Comparison of ENCODE assay signal across 16 cellular contexts in genomic region chr11:123190504-123190903, GRCh38. TPM values are rescaled to one million over a fixed set of nuclear protein-coding genes. Genes with fewer than 3 reads are reported as not detected.
A peak's percentile ranks its signal among the peaks of the same experiment; 100 is the strongest.
DNase-seq lines count a peak whose midpoint lies in the region; ATAC-seq and TF ChIP-seq lines count a peak whose summit lies in the region.
"Had no signal": no experiment of that assay in that cellular context is flagged by ENCODE, and none has a peak within 500 bp of the region (broad histone marks: within the 10 kb centered on the region; RNA-seq: fewer than 3 reads in every experiment).

No MANE protein-coding gene starts in this region.

- POLR2A ChIA-PET in AG04450 (lab: Yijun Ruan, JAX) = interaction anchor here (0.9 kb wide), 1 partner anchor 24 kb away, joined by 4 read pairs; no protein-coding TSS in a partner anchor
- POLR2A ChIA-PET in activated CD4-positive, alpha-beta T cell treated with anti-CD3 and anti-CD28 coated beads, Interleukin-2, amount 10 ng/mL, durations not matched to agents 7 days and 5 days (lab: Charles Lee) = no interaction called here

- H4K91ac ChIP-seq in mesenchymal stem cell (ENCODE audit: low read length) = no peak overlapping the region

- H2AK5ac ChIP-seq in mesenchymal stem cell (ENCODE audit: low read length, severe bottlenecking) = no peak overlapping the region

- H4K8ac ChIP-seq in mesenchymal stem cell (ENCODE audit: low read length) = no peak overlapping the region

- peaks cover 62% of the 10 kb centered on the region for H3K36me3 ChIP-seq in endodermal cell (ENCODE audit: control insufficient read depth, insufficient read depth, low read length)
- peaks cover 0 to 50% of the 10 kb centered on the region in 2 experiments for H3K36me3 ChIP-seq in mesenchymal stem cell (ENCODE audit: control insufficient read depth in 1 of 2, insufficient read depth in 2 of 2, low read depth in 1 of 2, low read length in 2 of 2)
- no peaks in the 10 kb centered on the region for H3K36me3 ChIP-seq in stomach

- no peak for TF ChIP-seq EP300 in stomach (IDR thresholded peaks at IDR 0.05)

- no peak overlapping the region for H3K14ac ChIP-seq in mesenchymal stem cell (ENCODE audit: low read length in 2 of 2)

- H3K23ac ChIP-seq in mesenchymal stem cell (ENCODE audit: low read length in 2 of 2) = no peak overlapping the region

- WGBS in endodermal cell (ENCODE audit: insufficient coverage in 1 of 2, insufficient read length in 1 of 2), 2 experiments = 87 to 89% methylated on average over 3 of the region's 3 CpGs
- WGBS in mesenchymal stem cell = 69% methylated on average over 3 of the region's 3 CpGs
- WGBS in stomach, 5 donors = 67 to 80% (median 71%) methylated on average over 3 of the region's 3 CpGs

- H3K36me3 Mint-ChIP-seq in endodermal cell (ENCODE audit: low read depth) (peaks cover 49% of the 10 kb centered on the region), T-helper 17 cell (ENCODE audit: low read depth) (peaks cover 8% of the 10 kb centered on the region)
- H3K36me3 Mint-ChIP-seq in activated CD4-positive, alpha-beta T cell treated with anti-CD3 and anti-CD28 coated beads, Interleukin-2, amount 10 ng/mL, durations not matched to agents 7 days and 5 days (ENCODE audit: low read depth) = peaks cover 2% of the 10 kb centered on the region

- peaks cover 15% of the 10 kb centered on the region for H3K79me1 ChIP-seq in mesenchymal stem cell (replicated peaks; ENCODE audit: low read length, poor library complexity, severe bottlenecking)

- no peak overlapping the region for H2BK15ac ChIP-seq in mesenchymal stem cell (ENCODE audit: low read depth, poor library complexity, severe bottlenecking)

- peaks cover 57% of the 10 kb centered on the region for H3K4me1 Mint-ChIP-seq in endodermal cell
- peaks cover 32% of the 10 kb centered on the region for H3K4me1 Mint-ChIP-seq in activated CD4-positive, alpha-beta T cell treated with anti-CD3 and anti-CD28 coated beads, Interleukin-2, amount 10 ng/mL, durations not matched to agents 7 days and 5 days
- H3K4me1 Mint-ChIP-seq in T-helper 17 cell = peaks cover 23% of the 10 kb centered on the region

- H3K27ac Mint-ChIP-seq in endodermal cell (no peak overlapping the region), T-helper 17 cell (no peak overlapping the region)
- H3K27ac Mint-ChIP-seq in activated CD4-positive, alpha-beta T cell treated with anti-CD3 and anti-CD28 coated beads, Interleukin-2, amount 10 ng/mL, durations not matched to agents 7 days and 5 days = no peak overlapping the region
- H3K27ac Mint-ChIP-seq: B cell; CD4-positive, alpha-beta T cell had no signal

- no peak for DNase-seq in AG04450 (ENCODE audit: low read depth, low spot score)
- DNase-seq in endodermal cell = no peak
- no peak for DNase-seq in mesenchymal stem cell
- DNase-seq in stomach = no peak
- DNase-seq in DMS153 treated with DMSO at 0.1 percent for 48 hours (lab: John Stamatoyannopoulos, UW; ENCODE audit: unreplicated experiment) = no peak
- DNase-seq in activated CD4-positive, alpha-beta T cell treated with anti-CD3 and anti-CD28 coated beads, Interleukin-2, amount 10 ng/mL, durations not matched to agents 7 days and 5 days = no peak
- no peak for DNase-seq in AG08395 (ENCODE audit: low spot score)
- DNase-seq in T-helper 17 cell = no peak
- DNase-seq: Calu3; CD4-positive, alpha-beta T cell; DMS79; MM.1S; NCI-H1105; NCI-H1694 treated with DMSO at 0.1 percent for 48 hours; NCI-H774 had no signal

- TF ChIP-seq CTCF in AG04450 (IDR thresholded peaks at IDR 0.05; ENCODE audit: low read depth, low read length) = no peak
- TF ChIP-seq CTCF in endodermal cell (conservative IDR thresholded peaks at IDR 0.05) = no peak
- TF ChIP-seq CTCF in stomach (IDR thresholded peaks at IDR 0.05) = no peak

- no peak overlapping the region for H2BK5ac ChIP-seq in mesenchymal stem cell (ENCODE audit: low read depth, low read length, poor library complexity, severe bottlenecking)

- no peak for TF ChIP-seq POLR2A in stomach (IDR thresholded peaks at IDR 0.05)

- no peaks in the 10 kb centered on the region; the same call in 1 of the 2 replicates for H3K9me3 ChIP-seq in AG04450 (ENCODE audit: control insufficient read depth, insufficient read depth, low read length)
- peaks cover 7% of the 10 kb centered on the region for H3K9me3 ChIP-seq in endodermal cell (ENCODE audit: control insufficient read depth, low read length)
- no peaks in the 10 kb centered on the region for H3K9me3 ChIP-seq in mesenchymal stem cell (ENCODE audit: control insufficient read depth, low read length)
- no peaks in the 10 kb centered on the region for H3K9me3 ChIP-seq in stomach
- no peaks in the 10 kb centered on the region for H3K9me3 ChIP-seq in T-helper 17 cell (ENCODE audit: control insufficient read depth, low read length, poor library complexity, severe bottlenecking)

- H2AFZ ChIP-seq in mesenchymal stem cell (ENCODE audit: low read depth, low read length) = no peak overlapping the region

- H2BK120ac ChIP-seq in mesenchymal stem cell (ENCODE audit: low read depth, low read length) = no peak overlapping the region

- H3K18ac ChIP-seq in mesenchymal stem cell (ENCODE audit: low read depth in 1 of 2, low read length in 2 of 2) = no peak overlapping the region

- no peak for ATAC-seq in T-helper 17 cell

- H3K4me3 ChIP-seq in AG04450 (ENCODE audit: low read depth, low read length) (peak overlapping the region; percentile 33; the same call in 1 of the 2 replicates), endodermal cell (ENCODE audit: low read length) (peak overlapping the region; percentile 88), mesenchymal stem cell (ENCODE audit: insufficient read depth in 1 of 2, low read depth in 1 of 2, low read length in 2 of 2) (peak overlapping the region in 1 of 2 experiments; percentile 97), stomach (no peak overlapping the region)

- H3K27me3 Mint-ChIP-seq in endodermal cell (ENCODE audit: insufficient read depth) (peaks cover 2% of the 10 kb centered on the region), T-helper 17 cell (peaks cover 84% of the 10 kb centered on the region)
- H3K27me3 Mint-ChIP-seq in activated CD4-positive, alpha-beta T cell treated with anti-CD3 and anti-CD28 coated beads, Interleukin-2, amount 10 ng/mL, durations not matched to agents 7 days and 5 days = peaks cover 76% of the 10 kb centered on the region

- no peak overlapping the region for H3K27ac ChIP-seq in AG04450 (ENCODE audit: low read depth, low read length)
- no peak overlapping the region for H3K27ac ChIP-seq in endodermal cell (ENCODE audit: low read depth, low read length)
- no peak overlapping the region for H3K27ac ChIP-seq in mesenchymal stem cell (ENCODE audit: low read length, poor library complexity, severe bottlenecking)
- H3K27ac ChIP-seq in stomach = peak overlapping the region in 3 of 5 donors; percentile 25 to 90 (median 33)

- H3K9ac ChIP-seq in endodermal cell (ENCODE audit: extremely low read depth, low read length, poor library complexity, severe bottlenecking) (no peak overlapping the region), mesenchymal stem cell (ENCODE audit: low read length) (peak overlapping the region; percentile 99)

- H3K4me1 ChIP-seq in endodermal cell (ENCODE audit: control insufficient read depth, insufficient read depth, low read length) (peaks cover 22% of the 10 kb centered on the region), mesenchymal stem cell (ENCODE audit: control insufficient read depth, insufficient read depth, low read depth, low read length) (peaks cover 18% of the 10 kb centered on the region), stomach (peaks cover 4 to 74% (median 9%) of the 10 kb centered on the region in 4 donors)

- H3K9me3 Mint-ChIP-seq in endodermal cell = no peaks in the 10 kb centered on the region
- peaks cover 6% of the 10 kb centered on the region for H3K9me3 Mint-ChIP-seq in activated CD4-positive, alpha-beta T cell treated with anti-CD3 and anti-CD28 coated beads, Interleukin-2, amount 10 ng/mL, durations not matched to agents 7 days and 5 days
- H3K9me3 Mint-ChIP-seq: CD4-positive, alpha-beta T cell had no signal

- no peak overlapping the region for H3K4me2 ChIP-seq in mesenchymal stem cell (ENCODE audit: low read length, poor library complexity, severe bottlenecking)

- intact Hi-C loops in stomach (cut with DNase I; ENCODE audit: low total_unique reads) = no loop called here

- H2BK12ac ChIP-seq in mesenchymal stem cell (ENCODE audit: low read length in 2 of 2) = no peak overlapping the region

- H3K4me3 Mint-ChIP-seq in endodermal cell = no peak overlapping the region
- no peak overlapping the region for H3K4me3 Mint-ChIP-seq in activated CD4-positive, alpha-beta T cell treated with anti-CD3 and anti-CD28 coated beads, Interleukin-2, amount 10 ng/mL, durations not matched to agents 7 days and 5 days
- no peak overlapping the region for H3K4me3 Mint-ChIP-seq in T-helper 17 cell
- H3K4me3 Mint-ChIP-seq: B cell; CD4-positive, alpha-beta T cell had no signal

- H3K27me3 ChIP-seq in AG04450 (ENCODE audit: control insufficient read depth, insufficient read depth, low read length) = no peaks in the 10 kb centered on the region
- no peaks in the 10 kb centered on the region for H3K27me3 ChIP-seq in endodermal cell (ENCODE audit: control insufficient read depth, insufficient read depth, low read length, poor library complexity, severe bottlenecking)
- no peaks in the 10 kb centered on the region for H3K27me3 ChIP-seq in mesenchymal stem cell (ENCODE audit: control insufficient read depth in 1 of 2, insufficient read depth in 1 of 2, low read length in 2 of 2)
- H3K27me3 ChIP-seq in stomach = peaks cover 0 to 86% (median 19%) of the 10 kb centered on the region in 3 donors

- CTCF ChIA-PET in AG04450 (lab: Charles Lee) = interaction anchor here (0.6 to 3.5 kb wide), 4 partner anchors 57 to 137 kb away, joined by 3 to 24 read pairs (median 4); no protein-coding TSS in a partner anchor
- CTCF ChIA-PET in activated CD4-positive, alpha-beta T cell treated with anti-CD3 and anti-CD28 coated beads, Interleukin-2, amount 10 ng/mL, durations not matched to agents 7 days and 5 days (lab: Charles Lee) = no interaction called here

- no peak overlapping the region for H3K4ac ChIP-seq in mesenchymal stem cell (ENCODE audit: low read depth in 1 of 2, low read length in 2 of 2)

RNA-seq across cellular contexts. Expression of gene CLMP, which starts 4.5 kb away (rescaled TPM):
- polyA plus RNA-seq in AG04450 (2011; rRNA removed) (251 and 288 TPM in 2 replicates), stomach (10 to 100 TPM in 2 of 3 donors, 1 to 10 TPM in 1; 4.9 to 16.2 (median 13.5) TPM)
- polyA minus RNA-seq in AG04450 (2011; rRNA and poly(A)+ RNA removed) = 500 and 661 TPM in 2 replicates
- total RNA-seq in endodermal cell (10 to 100 TPM; 86.5 to 94.4 TPM), stomach (10 to 100 TPM; 37.8 to 81.2 (median 46.7) TPM), T-helper 17 cell (under 1 TPM; 0.26 to 0.67 TPM)
- polyA plus RNA-seq in endodermal cell (2013, experiment 1 of 2) = 18.3 TPM
- 23.9 TPM for polyA plus RNA-seq in endodermal cell (2013, experiment 2 of 2)
- 46.5 TPM for polyA plus RNA-seq in mesenchymal stem cell (2013, experiment 1 of 2)
- 48.1 TPM for polyA plus RNA-seq in mesenchymal stem cell (2013, experiment 2 of 2)
- under 1 TPM; 0.15 to 0.23 TPM for total RNA-seq in activated CD4-positive, alpha-beta T cell treated with anti-CD3 and anti-CD28 coated beads, Interleukin-2, amount 10 ng/mL, durations not matched to agents 7 days and 5 days
- total RNA-seq: B cell, Calu3 had no signal

Comparison
In these comparisons a context has a peak if more than half of its experiments do, and no peak if none do; other contexts are left out.
1. H3K27ac ChIP-seq: peak in stomach (3 of 5); none in AG04450 (single experiment), endodermal cell (single experiment) and mesenchymal stem cell (single experiment).
2. H3K4me3 ChIP-seq: peak in AG04450 (single experiment) and endodermal cell (single experiment); none in stomach (0 of 4).
3. RNA of gene CLMP, which starts 4.5 kb away (total RNA-seq): 86.5 to 94.4 TPM in endodermal cell and 37.8 to 81.2 TPM in stomach; 0.26 to 0.67 TPM in T-helper 17 cell and 0.15 to 0.23 TPM in activated CD4-positive, alpha-beta T cell treated with anti-CD3 and anti-CD28 coated beads, Interleukin-2, amount 10 ng/mL, durations not matched to agents 7 days and 5 days; every median in the first group is over 10 times any median in the second.